ENCODE assay signal across 11 cellular contexts in the genomic region with DNA sequence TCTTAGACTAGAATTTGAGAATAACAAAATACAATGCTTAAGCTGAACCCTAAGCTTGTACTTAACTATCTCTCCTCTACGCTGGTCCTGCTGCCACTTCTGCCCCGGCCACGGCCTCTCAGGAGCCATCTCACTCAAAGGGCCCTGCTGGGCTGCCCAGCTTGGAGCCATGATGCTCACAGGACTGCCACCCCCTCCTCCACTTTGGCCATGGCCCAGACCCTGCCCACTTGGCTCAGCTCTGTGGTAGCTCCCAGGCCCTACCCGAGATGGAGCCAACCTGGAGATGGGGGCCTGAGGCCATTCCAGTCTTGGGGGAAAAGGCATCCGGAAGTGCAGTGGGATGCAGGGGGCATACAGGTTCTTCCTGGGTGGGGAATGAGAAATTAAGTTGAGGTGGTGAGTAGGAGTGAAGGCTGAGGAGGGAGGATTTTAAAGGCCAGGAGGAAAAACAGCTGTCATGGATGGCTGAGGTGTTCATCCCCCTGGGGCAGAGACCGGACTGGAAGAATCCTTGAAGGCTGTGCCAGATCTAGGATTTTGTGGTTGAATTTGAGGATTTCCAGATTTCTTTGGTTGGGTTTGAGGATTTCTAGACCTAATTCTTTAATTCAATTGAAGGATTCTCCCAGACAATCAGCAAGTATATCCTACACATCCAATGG. TPM values are rescaled to one million over a fixed set of nuclear protein-coding genes. Genes with fewer than 3 reads are reported as not detected.
DNase-seq lines count a peak whose midpoint lies in the region; ATAC-seq, FAIRE-seq and TF ChIP-seq lines count a peak whose summit lies in the region.
"Had no signal": no experiment of that assay in that cellular context is flagged by ENCODE, and none has a peak within 500 bp of the region (broad histone marks: within the 10 kb centered on the region; RNA-seq: fewer than 3 reads in every experiment).

No MANE protein-coding gene starts in this region.

- no peaks in the 10 kb centered on the region for H3K9me2 ChIP-seq in SU-DHL-6 (replicated peaks; ENCODE audit: insufficient read depth, low read length)

- H3K27ac ChIP-seq in SU-DHL-6 (ENCODE audit: low read depth, low read length) (peak overlapping the region; percentile 95), kidney (ENCODE audit: low read depth in 2 of 2, low read length in 2 of 2) (no peak overlapping the region), subcutaneous abdominal adipose tissue (ENCODE audit: low read depth, low read length) (no peak overlapping the region)

- H3K9me3 ChIP-seq in SU-DHL-6 (ENCODE audit: insufficient read depth, low read length), result no peaks in the 10 kb centered on the region
- H3K9me3 ChIP-seq in kidney (ENCODE audit: control insufficient read depth in 1 of 2, low read length in 2 of 2), result no peaks in the 10 kb centered on the region
- H3K9me3 ChIP-seq in subcutaneous abdominal adipose tissue (ENCODE audit: control insufficient read depth in 5 of 5, low read length in 5 of 5), result no peaks in the 10 kb centered on the region

- H3K27me3 ChIP-seq in SU-DHL-6 (ENCODE audit: low read length) (no peaks in the 10 kb centered on the region), subcutaneous abdominal adipose tissue (ENCODE audit: control insufficient read depth in 5 of 5, insufficient read depth in 4 of 5, low read length in 5 of 5) (peaks cover 0 to 10% (median 4%) of the 10 kb centered on the region in 5 donors)

- H2AFZ ChIP-seq in SU-DHL-6 (ENCODE audit: low read depth, low read length, severe bottlenecking), result no peak overlapping the region

- H3K9ac ChIP-seq in SU-DHL-6 (ENCODE audit: low read length) (peak overlapping the region; percentile 87), kidney (ENCODE audit: low read length in 2 of 2) (no peak overlapping the region), subcutaneous abdominal adipose tissue (ENCODE audit: low read length in 5 of 5) (no peak overlapping the region)

- no peaks in the 10 kb centered on the region for H4K20me1 ChIP-seq in SU-DHL-6 (ENCODE audit: low read depth, low read length)

- no peak for TF ChIP-seq CTCF in SU-DHL-6 (IDR thresholded peaks at IDR 0.05; ENCODE audit: insufficient read depth, low read length, poor library complexity, severe bottlenecking)
- no peak for TF ChIP-seq CTCF in kidney (IDR thresholded peaks at IDR 0.05; ENCODE audit: borderline replicate concordance, extremely low read depth, insufficient read depth)

- H3K36me3 ChIP-seq in SU-DHL-6 (ENCODE audit: low read length), result no peaks in the 10 kb centered on the region
- H3K36me3 ChIP-seq in kidney (ENCODE audit: control insufficient read depth in 1 of 2, insufficient read depth in 2 of 2, low read length in 2 of 2), result no peaks in the 10 kb centered on the region
- H3K36me3 ChIP-seq in subcutaneous abdominal adipose tissue (ENCODE audit: control insufficient read depth in 5 of 5, insufficient read depth in 5 of 5, low read length in 5 of 5), result no peaks in the 10 kb centered on the region

- intact Hi-C loops in kidney (cut with DNase I), result no loop called here

- H3K4me1 ChIP-seq in kidney (ENCODE audit: control insufficient read depth in 1 of 2, insufficient read depth in 1 of 2, low read depth in 1 of 2, low read length in 2 of 2) (no peaks in the 10 kb centered on the region), subcutaneous abdominal adipose tissue (ENCODE audit: control insufficient read depth in 5 of 5, insufficient read depth in 5 of 5, low read length in 5 of 5) (peaks cover 0 to 39% (median 3%) of the 10 kb centered on the region in 5 donors)

- peaks cover 57% of the 10 kb centered on the region for H3K79me2 ChIP-seq in SU-DHL-6 (ENCODE audit: insufficient read depth, low read length)

- DNase-seq in activated gamma-delta T cell (lab: John Stamatoyannopoulos, UW) (peak; percentile 10), activated gamma-delta T cell treated with Interleukin-2 at 50 U/mL for 16 hours (no peak), kidney (peak; percentile 56), COLO829 (ENCODE audit: low spot score) (no peak), HT-29 (ENCODE audit: low spot score) (no peak)
- DNase-seq: NCI-H187 treated with DMSO at 0.1 percent for 48 hours, nephron progenitor cell had no signal

- H3K4me2 ChIP-seq in SU-DHL-6 (ENCODE audit: low read depth, low read length, poor library complexity, severe bottlenecking), result peak overlapping the region; percentile 96

- H3F3A ChIP-seq in SU-DHL-6 (ENCODE audit: insufficient read depth), result peaks cover 28% of the 10 kb centered on the region

- FAIRE-seq in kidney (lab: Jason Lieb, UNC), result no peak
- FAIRE-seq: endometrium had no signal

- ATAC-seq in GM18870 (IDR thresholded peaks at IDR 0.05; ENCODE audit: unreplicated experiment), result no peak

- H3K4me3 ChIP-seq in SU-DHL-6 (ENCODE audit: insufficient read depth, low read length, poor library complexity, severe bottlenecking) (peak overlapping the region; percentile 73), kidney (ENCODE audit: low read length in 2 of 2) (no peak overlapping the region), subcutaneous abdominal adipose tissue (ENCODE audit: low read depth in 1 of 5, low read length in 5 of 5) (peak overlapping the region in 3 of 5 donors; percentile 31 to 52 (median 36))

RNA-seq across cellular contexts. Expression of gene SASH3, which starts 0.8 kb away (rescaled TPM):
- total RNA-seq in kidney, result 18.3 TPM
- polyA plus RNA-seq in kidney (ENCODE audit: insufficient read depth, low read depth, low replicate concordance), result 1.9 TPM
- not detected in 2 replicates for total RNA-seq in HT-29 (2014; rRNA removed; shearing (Covaris generic))

RNA-seq across cellular contexts. Expression of gene XPNPEP2, which starts 41.8 kb away (rescaled TPM):
- total RNA-seq in kidney, result 2.0 TPM
- polyA plus RNA-seq in kidney (ENCODE audit: insufficient read depth, low read depth, low replicate concordance), result 78.6 TPM
- total RNA-seq in HT-29 (2014; rRNA removed; shearing (Covaris generic)), result not detected in 2 replicates

Comparison
In these comparisons a context has a peak if more than half of its experiments do, and no peak if none do; other contexts are left out.
1. DNase-seq: peak in activated gamma-delta T cell (single experiment) and kidney (single experiment); none in activated gamma-delta T cell treated with Interleukin-2 at 50 U/mL for 16 hours (single experiment), COLO829 (single experiment) and HT-29 (single experiment).
2. H3K4me3 ChIP-seq: peak in SU-DHL-6 (single experiment) and subcutaneous abdominal adipose tissue (3 of 5); none in kidney (0 of 2).
3. RNA of gene SASH3, which starts 0.8 kb away (total RNA-seq): 18.3 TPM in kidney (single experiment); not detected in HT-29; every median in the first group is over 10 times any median in the second.